9 cellular contexts compared by ENCODE assay signal in the genomic region with DNA sequence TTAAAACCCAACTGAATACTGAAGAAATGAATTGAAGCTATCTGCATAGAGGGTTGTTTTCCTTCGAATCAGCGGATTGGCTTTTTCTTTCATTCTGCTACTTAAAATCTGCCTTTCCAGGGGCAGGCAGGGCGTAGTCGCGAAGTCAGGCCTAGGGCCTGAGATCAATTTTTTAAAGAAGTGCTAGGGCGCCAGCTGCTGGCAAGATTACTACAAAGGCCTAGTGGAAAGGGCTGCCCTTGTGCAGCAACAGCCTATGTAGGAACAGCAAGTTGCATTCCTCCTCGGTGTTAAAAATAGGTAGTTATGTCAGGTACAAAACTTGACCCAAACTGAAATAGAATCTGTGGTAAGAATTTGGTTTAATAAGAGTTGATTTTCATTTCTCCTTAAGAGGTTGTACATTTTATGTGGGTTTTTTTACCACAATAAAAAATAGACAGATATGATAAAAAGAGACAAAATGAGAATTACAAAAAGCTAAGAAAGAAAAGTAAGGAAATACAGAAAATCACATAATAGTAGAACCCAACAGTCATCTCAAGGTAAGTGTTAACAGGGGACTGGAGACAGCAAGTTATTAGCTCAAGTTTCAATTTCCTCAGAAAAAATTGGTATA. TPM values are rescaled to one million over a fixed set of nuclear protein-coding genes. Genes with fewer than 3 reads are reported as not detected.
A peak's percentile ranks its signal among the peaks of the same experiment; 100 is the strongest.
DNase-seq lines count a peak whose midpoint lies in the region; ATAC-seq and TF ChIP-seq lines count a peak whose summit lies in the region.
"Had no signal": no experiment of that assay in that cellular context is flagged by ENCODE, and none has a peak within 500 bp of the region (broad histone marks: within the 10 kb centered on the region; RNA-seq: fewer than 3 reads in every experiment).

No MANE protein-coding gene starts in this region.

- DNase-seq in stimulated activated CD4-positive, alpha-beta T cell treated with anti-CD3 and anti-CD28 coated beads, Interleukin-15, amount 100 ng/mL, for 24 hours = peak; percentile 33
- no peak for DNase-seq in stimulated activated CD4-positive, alpha-beta T cell treated with anti-CD3 and anti-CD28 coated beads, Interleukin-2, amount 100 ng/mL, for 48 hours
- DNase-seq in MV-4-11 (lab: John Stamatoyannopoulos, UW) = peak; percentile 55
- DNase-seq in WTC11 (ENCODE audit: low spot score) = peak; percentile 76
- DNase-seq in iPS-NIHi7 (ENCODE audit: extremely low spot score) = peak; percentile 63
- no peak for DNase-seq in DMS153 treated with DMSO at 0.1 percent for 48 hours (lab: John Stamatoyannopoulos, UW; ENCODE audit: unreplicated experiment)

- CTCF ChIA-PET in WTC11 (lab: Charles Lee) = interaction anchor here (0.5 to 1.8 kb wide), 6 partner anchors 9 to 517 kb away, joined by 3 to 8 read pairs (median 6); a partner anchor contains a TSS

- peak overlapping the region; percentile 58 for H3K27ac Mint-ChIP-seq in WTC11
- H3K27ac Mint-ChIP-seq: dendritic cell treated with granulocyte-macrophage colony-stimulating factor and Interleukin-4, amounts not matched to agents 40 ng/mL and 50 ng/mL, for 4 days had no signal

- POLR2A ChIA-PET in WTC11 (lab: Charles Lee) = no interaction called here

- H3K4me1 Mint-ChIP-seq in WTC11 = peaks cover 8% of the 10 kb centered on the region

- H3K27me3 Mint-ChIP-seq in WTC11 (ENCODE audit: low read depth) = peaks cover 2% of the 10 kb centered on the region; the same call in 1 of the 2 replicates
- H3K27me3 Mint-ChIP-seq: dendritic cell treated with granulocyte-macrophage colony-stimulating factor and Interleukin-4, amounts not matched to agents 40 ng/mL and 50 ng/mL, for 4 days had no signal

- no peak overlapping the region for H3K4me3 Mint-ChIP-seq in WTC11
- H3K4me3 Mint-ChIP-seq: dendritic cell treated with granulocyte-macrophage colony-stimulating factor and Interleukin-4, amounts not matched to agents 40 ng/mL and 50 ng/mL, for 4 days had no signal

- no peaks in the 10 kb centered on the region for H3K9me3 Mint-ChIP-seq in WTC11
- H3K9me3 Mint-ChIP-seq: dendritic cell treated with granulocyte-macrophage colony-stimulating factor and Interleukin-4, amounts not matched to agents 40 ng/mL and 50 ng/mL, for 4 days had no signal

- ATAC-seq in WTC11 = peak; percentile 89
- ATAC-seq in GM18907 (IDR thresholded peaks at IDR 0.05; ENCODE audit: unreplicated experiment) = no peak
- ATAC-seq in GM19035 (IDR thresholded peaks at IDR 0.05; ENCODE audit: unreplicated experiment) = no peak

- H3K36me3 Mint-ChIP-seq in WTC11 = no peaks in the 10 kb centered on the region

- 0 out of 2 replicates have a peak, but pooled peaks have one; percentile 22 for TF ChIP-seq CTCF in WTC11 (IDR thresholded peaks at IDR 0.05)

TF ChIP-seq in WTC11, 78 proteins besides CTCF, POLR2A, EP300 and RAD21:
- no peak for TF ChIP-seq RELA (CRISPR knock-in tag; IDR thresholded peaks at IDR 0.05; ENCODE audit: borderline replicate concordance)
- TF ChIP-seq CREM (CRISPR knock-in tag; IDR thresholded peaks at IDR 0.05) = no peak
- TF ChIP-seq, protein P1, sequence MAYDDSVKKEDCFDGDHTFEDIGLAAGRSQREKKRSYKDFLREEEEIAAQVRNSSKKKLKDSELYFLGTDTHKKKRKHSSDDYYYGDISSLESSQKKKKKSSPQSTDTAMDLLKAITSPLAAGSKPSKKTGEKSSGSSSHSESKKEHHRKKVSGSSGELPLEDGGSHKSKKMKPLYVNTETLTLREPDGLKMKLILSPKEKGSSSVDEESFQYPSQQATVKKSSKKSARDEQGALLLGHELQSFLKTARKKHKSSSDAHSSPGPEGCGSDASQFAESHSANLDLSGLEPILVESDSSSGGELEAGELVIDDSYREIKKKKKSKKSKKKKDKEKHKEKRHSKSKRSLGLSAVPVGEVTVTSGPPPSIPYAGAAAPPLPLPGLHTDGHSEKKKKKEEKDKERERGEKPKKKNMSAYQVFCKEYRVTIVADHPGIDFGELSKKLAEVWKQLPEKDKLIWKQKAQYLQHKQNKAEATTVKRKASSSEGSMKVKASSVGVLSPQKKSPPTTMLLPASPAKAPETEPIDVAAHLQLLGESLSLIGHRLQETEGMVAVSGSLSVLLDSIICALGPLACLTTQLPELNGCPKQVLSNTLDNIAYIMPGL (CRISPR knock-in tag; IDR thresholded peaks at IDR 0.05) = no peak
- no peak for TF ChIP-seq TP53 (CRISPR knock-in tag; IDR thresholded peaks at IDR 0.05)
- TF ChIP-seq, protein P2, sequence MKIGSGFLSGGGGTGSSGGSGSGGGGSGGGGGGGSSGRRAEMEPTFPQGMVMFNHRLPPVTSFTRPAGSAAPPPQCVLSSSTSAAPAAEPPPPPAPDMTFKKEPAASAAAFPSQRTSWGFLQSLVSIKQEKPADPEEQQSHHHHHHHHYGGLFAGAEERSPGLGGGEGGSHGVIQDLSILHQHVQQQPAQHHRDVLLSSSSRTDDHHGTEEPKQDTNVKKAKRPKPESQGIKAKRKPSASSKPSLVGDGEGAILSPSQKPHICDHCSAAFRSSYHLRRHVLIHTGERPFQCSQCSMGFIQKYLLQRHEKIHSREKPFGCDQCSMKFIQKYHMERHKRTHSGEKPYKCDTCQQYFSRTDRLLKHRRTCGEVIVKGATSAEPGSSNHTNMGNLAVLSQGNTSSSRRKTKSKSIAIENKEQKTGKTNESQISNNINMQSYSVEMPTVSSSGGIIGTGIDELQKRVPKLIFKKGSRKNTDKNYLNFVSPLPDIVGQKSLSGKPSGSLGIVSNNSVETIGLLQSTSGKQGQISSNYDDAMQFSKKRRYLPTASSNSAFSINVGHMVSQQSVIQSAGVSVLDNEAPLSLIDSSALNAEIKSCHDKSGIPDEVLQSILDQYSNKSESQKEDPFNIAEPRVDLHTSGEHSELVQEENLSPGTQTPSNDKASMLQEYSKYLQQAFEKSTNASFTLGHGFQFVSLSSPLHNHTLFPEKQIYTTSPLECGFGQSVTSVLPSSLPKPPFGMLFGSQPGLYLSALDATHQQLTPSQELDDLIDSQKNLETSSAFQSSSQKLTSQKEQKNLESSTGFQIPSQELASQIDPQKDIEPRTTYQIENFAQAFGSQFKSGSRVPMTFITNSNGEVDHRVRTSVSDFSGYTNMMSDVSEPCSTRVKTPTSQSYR (CRISPR knock-in tag; IDR thresholded peaks at IDR 0.05) = no peak
- TF ChIP-seq JUN (CRISPR knock-in tag; IDR thresholded peaks at IDR 0.05) = no peak
- no peak for TF ChIP-seq MXD4 (CRISPR knock-in tag; IDR thresholded peaks at IDR 0.05; ENCODE audit: borderline replicate concordance)

RNA-seq across cellular contexts. Expression of a gene that starts 9.5 kb away (rescaled TPM):
- total RNA-seq in WTC11 (2021) = not detected in 3 replicates

RNA-seq across cellular contexts. Expression of a gene that starts 28.9 kb away (rescaled TPM):
- total RNA-seq in WTC11 (2021) = 0.09 to 0.44 TPM (median 0.11 TPM) in 3 replicates

Comparison
In these comparisons a context has a peak if more than half of its experiments do, and no peak if none do; other contexts are left out.
1. DNase-seq: peak in stimulated activated CD4-positive, alpha-beta T cell treated with anti-CD3 and anti-CD28 coated beads, Interleukin-15, amount 100 ng/mL, for 24 hours (single experiment), MV-4-11 (single experiment), WTC11 (single experiment) and iPS-NIHi7 (single experiment); none in stimulated activated CD4-positive, alpha-beta T cell treated with anti-CD3 and anti-CD28 coated beads, Interleukin-2, amount 100 ng/mL, for 48 hours (0 of 2) and DMS153 treated with DMSO at 0.1 percent for 48 hours (single experiment).